8 cellular contexts compared by ENCODE assay signal in the genomic region with DNA sequence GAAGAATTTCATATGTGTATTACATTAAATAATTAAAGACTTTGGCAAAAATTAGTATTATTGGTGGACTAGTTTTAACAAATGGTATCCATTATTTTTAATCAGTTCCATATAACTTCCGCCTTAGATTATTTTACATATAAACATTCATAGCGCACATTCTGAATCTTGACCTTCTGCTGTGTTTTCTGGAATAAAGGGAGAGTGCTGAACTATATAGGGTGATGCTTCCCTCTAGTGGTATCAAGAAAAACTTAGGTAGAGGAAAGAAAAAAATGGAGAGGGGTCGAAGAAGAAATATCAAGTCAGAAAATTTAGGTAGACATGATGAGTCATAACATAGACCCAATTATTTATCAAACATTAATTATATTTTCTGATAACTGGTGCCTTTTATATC.
A peak's percentile ranks its signal among the peaks of the same experiment; 100 is the strongest.
DNase-seq lines count a peak whose midpoint lies in the region; ATAC-seq, FAIRE-seq and TF ChIP-seq lines count a peak whose summit lies in the region.

No MANE protein-coding gene starts in this region.

- FAIRE-seq in D721Med (lab: Jason Lieb, UNC) = peak; percentile 38

- CTCF ChIA-PET in activated CD4-positive, alpha-beta memory T cell treated with anti-CD3 and anti-CD28 coated beads, Interleukin-2, amount 10 ng/mL, durations not matched to agents 7 days and 5 days (lab: Charles Lee) = interaction anchor here (1.0 kb wide), 1 partner anchor 47 kb away, joined by 3 read pairs; no protein-coding TSS in a partner anchor

- no peaks in the 10 kb centered on the region for H3K36me3 Mint-ChIP-seq in activated CD4-positive, alpha-beta memory T cell treated with anti-CD3 and anti-CD28 coated beads, Interleukin-2, amount 10 ng/mL, durations not matched to agents 7 days and 5 days (ENCODE audit: low read depth)

- H3K4me3 ChIP-seq in thoracic aorta (no peak overlapping the region), vagina (no peak overlapping the region)

- no peaks in the 10 kb centered on the region for H3K27me3 Mint-ChIP-seq in activated CD4-positive, alpha-beta memory T cell treated with anti-CD3 and anti-CD28 coated beads, Interleukin-2, amount 10 ng/mL, durations not matched to agents 7 days and 5 days

- no peaks in the 10 kb centered on the region for H3K27me3 ChIP-seq in thoracic aorta (replicated peaks; ENCODE audit: insufficient read depth)
- no peaks in the 10 kb centered on the region for H3K27me3 ChIP-seq in vagina

- no peaks in the 10 kb centered on the region for H3K9me3 Mint-ChIP-seq in activated CD4-positive, alpha-beta memory T cell treated with anti-CD3 and anti-CD28 coated beads, Interleukin-2, amount 10 ng/mL, durations not matched to agents 7 days and 5 days

- intact Hi-C loops in left cardiac atrium (cut with DNase I) = loop anchor here (1.0 to 10.0 kb wide), 3 partner anchors 120 to 250 kb away; no protein-coding TSS in a partner anchor
- intact Hi-C loops in vagina (cut with DNase I) = no loop called here

- no peak overlapping the region for H3K27ac Mint-ChIP-seq in activated CD4-positive, alpha-beta memory T cell treated with anti-CD3 and anti-CD28 coated beads, Interleukin-2, amount 10 ng/mL, durations not matched to agents 7 days and 5 days

- H3K36me3 ChIP-seq in thoracic aorta (no peaks in the 10 kb centered on the region), vagina (no peaks in the 10 kb centered on the region)

- POLR2A ChIA-PET in activated CD4-positive, alpha-beta memory T cell treated with anti-CD3 and anti-CD28 coated beads, Interleukin-2, amount 10 ng/mL, durations not matched to agents 7 days and 5 days (lab: Charles Lee) = no interaction called here

- ATAC-seq in left cardiac atrium = peak; percentile 47
- no peak for ATAC-seq in thoracic aorta (ENCODE audit: insufficient number of reproducible peaks, low FRiP score, low read depth)

- no peak for DNase-seq in D721Med (ENCODE audit: insufficient read length, low spot score)
- DNase-seq in SKM-1 treated with dmso at 0.1 percent for 144 hours (lab: John Stamatoyannopoulos, UW; ENCODE audit: unreplicated experiment) = peak; percentile 25
- DNase-seq in left cardiac atrium = no peak
- DNase-seq in thoracic aorta (ENCODE audit: low spot score) = no peak
- no peak for DNase-seq in retina
- no peak for DNase-seq in activated CD4-positive, alpha-beta memory T cell treated with anti-CD3 and anti-CD28 coated beads, Interleukin-2, amount 10 ng/mL, durations not matched to agents 7 days and 5 days
- DNase-seq in vagina (ENCODE audit: extremely low spot score in 2 of 2) = no peak

- no peak overlapping the region for H3K27ac ChIP-seq in thoracic aorta
- H3K27ac ChIP-seq in vagina = no peak overlapping the region

- TF ChIP-seq POLR2A in vagina (IDR thresholded peaks at IDR 0.05) = no peak

- TF ChIP-seq CTCF in D721Med (IDR thresholded peaks at IDR 0.05; ENCODE audit: insufficient read depth, missing control alignments) = peak; percentile 76
- TF ChIP-seq CTCF in thoracic aorta (IDR thresholded peaks at IDR 0.05) = peak; percentile 45
- TF ChIP-seq CTCF in vagina (IDR thresholded peaks at IDR 0.05) = peak in 1 of 3 experiments; percentile 30

- H3K4me1 ChIP-seq in thoracic aorta (ENCODE audit: control insufficient read depth in 1 of 2, low read depth in 2 of 2) (no peaks in the 10 kb centered on the region), vagina (no peaks in the 10 kb centered on the region)

- TF ChIP-seq RAD21 in Ishikawa (IDR thresholded peaks at IDR 0.05; ENCODE audit: low read depth) = peak; percentile 63

- no peak overlapping the region for H3K4me3 Mint-ChIP-seq in activated CD4-positive, alpha-beta memory T cell treated with anti-CD3 and anti-CD28 coated beads, Interleukin-2, amount 10 ng/mL, durations not matched to agents 7 days and 5 days

- no peaks in the 10 kb centered on the region for H3K4me1 Mint-ChIP-seq in activated CD4-positive, alpha-beta memory T cell treated with anti-CD3 and anti-CD28 coated beads, Interleukin-2, amount 10 ng/mL, durations not matched to agents 7 days and 5 days

- no peak for TF ChIP-seq EP300 in Ishikawa (IDR thresholded peaks at IDR 0.05; ENCODE audit: borderline replicate concordance)

- H3K9me3 ChIP-seq in thoracic aorta (no peaks in the 10 kb centered on the region), vagina (no peaks in the 10 kb centered on the region)

TF ChIP-seq in Ishikawa, 13 proteins besides CTCF, POLR2A, EP300 and RAD21:
- TF ChIP-seq USF1 (IDR thresholded peaks at IDR 0.05) (no peak), YY1 (IDR thresholded peaks at IDR 0.05; ENCODE audit: low read depth) (no peak), EGR1 (IDR thresholded peaks at IDR 0.05) (no peak), TEAD4 (IDR thresholded peaks at IDR 0.05) (no peak), MAX (IDR thresholded peaks at IDR 0.05) (no peak), CEBPB (IDR thresholded peaks at IDR 0.05) (no peak), TCF12 (IDR thresholded peaks at IDR 0.05; ENCODE audit: low read depth) (no peak), FOXM1 (IDR thresholded peaks at IDR 0.05; ENCODE audit: borderline replicate concordance, low read depth) (no peak), TAF1 (IDR thresholded peaks at IDR 0.05; ENCODE audit: low read depth) (no peak), NFIC (IDR thresholded peaks at IDR 0.05) (no peak), ZBTB7A (IDR thresholded peaks at IDR 0.05; ENCODE audit: low read depth) (no peak), CREB1 (IDR thresholded peaks at IDR 0.05; ENCODE audit: low read depth) (no peak), REST (IDR thresholded peaks at IDR 0.05; ENCODE audit: low read depth) (no peak)
